ENCODE assay signal across 11 cellular contexts in the genomic region with DNA sequence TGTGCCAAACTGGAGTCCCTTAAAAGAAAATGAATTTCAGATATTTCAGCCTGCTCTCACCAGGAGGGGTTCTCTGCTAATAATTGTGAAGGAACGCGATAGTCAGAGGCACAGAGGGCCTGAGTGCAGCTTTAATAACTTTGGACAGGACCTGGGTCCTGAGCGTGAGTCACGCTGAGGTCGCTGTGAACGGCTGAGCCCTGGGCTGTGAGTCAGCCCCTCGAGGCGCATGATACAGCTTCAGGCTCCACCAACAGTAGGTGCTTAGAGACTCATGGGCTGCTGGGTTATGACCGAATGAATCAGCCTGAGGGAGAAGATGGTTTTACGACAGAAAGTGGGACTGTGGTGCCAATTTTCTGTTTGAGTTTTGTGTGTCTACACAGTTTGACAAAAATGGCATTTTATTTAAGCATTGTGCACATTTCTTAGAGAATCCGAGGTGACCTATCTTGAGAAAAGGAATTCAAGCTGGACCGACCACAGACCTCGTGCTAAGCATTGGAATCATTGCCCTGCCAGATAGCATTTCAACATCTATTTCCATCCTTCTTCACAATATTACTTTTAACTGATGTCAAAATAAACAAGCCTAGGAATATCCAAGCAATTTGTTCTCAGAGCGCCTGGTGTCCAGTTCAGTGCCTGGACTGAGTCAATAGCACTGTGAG.
A peak's percentile ranks its signal among the peaks of the same experiment; 100 is the strongest.
DNase-seq lines count a peak whose midpoint lies in the region; ATAC-seq and TF ChIP-seq lines count a peak whose summit lies in the region.
"Had no signal": no experiment of that assay in that cellular context is flagged by ENCODE, and none has a peak within 500 bp of the region (broad histone marks: within the 10 kb centered on the region; RNA-seq: fewer than 3 reads in every experiment).

No MANE protein-coding gene starts in this region.

- TF ChIP-seq POLR2A in Peyer's patch (IDR thresholded peaks at IDR 0.05) = no peak

- no peak overlapping the region for H3K4me3 ChIP-seq in Peyer's patch
- H3K4me3 ChIP-seq: thyroid gland had no signal

- no peaks in the 10 kb centered on the region for H3K27me3 Mint-ChIP-seq in osteocyte (ENCODE audit: unreplicated experiment)
- H3K27me3 Mint-ChIP-seq: activated naive CD8-positive, alpha-beta T cell treated with anti-CD3 and anti-CD28 coated beads, Interleukin-2, amount 10 ng/mL, durations not matched to agents 7 days and 5 days had no signal

- H3K9me3 Mint-ChIP-seq in osteocyte (ENCODE audit: unreplicated experiment) = peaks cover 5% of the 10 kb centered on the region
- H3K9me3 Mint-ChIP-seq: activated naive CD8-positive, alpha-beta T cell treated with anti-CD3 and anti-CD28 coated beads, Interleukin-2, amount 10 ng/mL, durations not matched to agents 7 days and 5 days had no signal

- ATAC-seq in GM19023 (IDR thresholded peaks at IDR 0.05; ENCODE audit: unreplicated experiment) = no peak

- no peaks in the 10 kb centered on the region for H3K4me1 ChIP-seq in Peyer's patch
- H3K4me1 ChIP-seq: thyroid gland had no signal

- no peaks in the 10 kb centered on the region for H3K9me3 ChIP-seq in Peyer's patch
- H3K9me3 ChIP-seq: thyroid gland had no signal

- H3K36me3 ChIP-seq in Peyer's patch = no peaks in the 10 kb centered on the region
- H3K36me3 ChIP-seq: thyroid gland had no signal

- H3K27me3 ChIP-seq in Peyer's patch = no peaks in the 10 kb centered on the region
- H3K27me3 ChIP-seq: thyroid gland had no signal

- peak overlapping the region; percentile 83 for H3K27ac Mint-ChIP-seq in osteocyte (ENCODE audit: unreplicated experiment)
- H3K27ac Mint-ChIP-seq: activated naive CD8-positive, alpha-beta T cell treated with anti-CD3 and anti-CD28 coated beads, Interleukin-2, amount 10 ng/mL, durations not matched to agents 7 days and 5 days had no signal

- no peaks in the 10 kb centered on the region for H3K36me3 Mint-ChIP-seq in osteocyte (ENCODE audit: unreplicated experiment)
- H3K36me3 Mint-ChIP-seq: activated naive CD8-positive, alpha-beta T cell treated with anti-CD3 and anti-CD28 coated beads, Interleukin-2, amount 10 ng/mL, durations not matched to agents 7 days and 5 days had no signal

- peak overlapping the region in 3 of 4 donors; percentile 31 to 77 (median 55) for H3K27ac ChIP-seq in Peyer's patch
- H3K27ac ChIP-seq: thyroid gland had no signal

- peaks cover 63% of the 10 kb centered on the region for H3K4me1 Mint-ChIP-seq in osteocyte (ENCODE audit: unreplicated experiment)
- H3K4me1 Mint-ChIP-seq: activated naive CD8-positive, alpha-beta T cell treated with anti-CD3 and anti-CD28 coated beads, Interleukin-2, amount 10 ng/mL, durations not matched to agents 7 days and 5 days had no signal

- no peak overlapping the region for H3K4me3 Mint-ChIP-seq in osteocyte (ENCODE audit: unreplicated experiment)
- H3K4me3 Mint-ChIP-seq: activated naive CD8-positive, alpha-beta T cell treated with anti-CD3 and anti-CD28 coated beads, Interleukin-2, amount 10 ng/mL, durations not matched to agents 7 days and 5 days had no signal

- no peak for TF ChIP-seq CTCF in Peyer's patch (IDR thresholded peaks at IDR 0.05)
- TF ChIP-seq CTCF in osteocyte (IDR thresholded peaks at IDR 0.05) = peak; percentile 42

- DNase-seq in COLO829 (ENCODE audit: low spot score) (peak; percentile 84), Peyer's patch (peak in 2 of 3 donors; percentile 31 to 80), fibroblast of peridontal ligament (ENCODE audit: extremely low read depth) (peak; percentile 99), osteocyte (ENCODE audit: extremely low spot score, unreplicated experiment) (peak; percentile 93), KG1 (lab: John Stamatoyannopoulos, UW) (no peak)
- DNase-seq in activated effector memory CD4-positive, alpha-beta T cell treated with anti-CD3 and anti-CD28 coated beads, Interleukin-2, amount 50 U/mL, for 16 hours = no peak
- DNase-seq in stimulated activated CD4-positive, alpha-beta T cell treated with anti-CD3 and anti-CD28 coated beads, Interleukin-4, amount 100 ng/mL, for 1 hour = no peak
- DNase-seq: activated naive CD8-positive, alpha-beta T cell treated with anti-CD3 and anti-CD28 coated beads, Interleukin-2, amount 10 ng/mL, durations not matched to agents 7 days and 5 days; DMS79 had no signal

Comparison
In these comparisons a context has a peak if more than half of its experiments do, and no peak if none do; other contexts are left out.
1. DNase-seq: peak in COLO829 (single experiment), Peyer's patch (2 of 3), fibroblast of peridontal ligament (single experiment) and osteocyte (single experiment); none in KG1 (single experiment), activated effector memory CD4-positive, alpha-beta T cell treated with anti-CD3 and anti-CD28 coated beads, Interleukin-2, amount 50 U/mL, for 16 hours (single experiment) and stimulated activated CD4-positive, alpha-beta T cell treated with anti-CD3 and anti-CD28 coated beads, Interleukin-4, amount 100 ng/mL, for 1 hour (single experiment).